ENCODE assay signal across 1 cellular context in the genomic region with DNA sequence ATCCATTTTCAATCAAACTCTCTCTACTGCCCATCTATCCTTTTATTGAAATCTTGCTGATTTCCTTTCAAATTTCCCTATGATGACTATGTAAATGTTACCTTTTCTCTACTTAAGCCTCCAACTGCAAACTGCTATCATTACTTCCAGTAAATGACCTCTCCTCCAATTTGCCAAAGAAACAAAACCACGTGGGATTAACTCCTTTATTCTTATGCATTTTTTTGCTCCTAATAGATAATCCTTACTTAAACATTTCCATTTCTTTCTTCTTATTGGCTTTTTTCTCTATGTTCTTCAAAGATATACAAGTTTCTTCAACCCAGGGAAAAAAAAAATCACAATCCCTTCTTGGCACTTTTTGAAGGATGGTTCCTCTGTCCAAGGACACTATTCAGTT.
TF ChIP-seq lines count a peak whose summit lies in the region.

No MANE protein-coding gene starts in this region.

TF ChIP-seq in K562, 482 proteins besides CTCF, POLR2A, EP300 and RAD21 (continued from another document):
- TF ChIP-seq NFIX (CRISPR knock-in tag; IDR thresholded peaks at IDR 0.05; ENCODE audit: low read depth): no peak
- TF ChIP-seq ZNF780A (CRISPR knock-in tag; IDR thresholded peaks at IDR 0.05): no peak
- TF ChIP-seq PTTG1 (tag; IDR thresholded peaks at IDR 0.05; ENCODE audit: low read depth): no peak
TF ChIP-seq in K562: peak in this region for 0.
